Comparison of ENCODE assay signal across 8 cellular contexts in the genomic region with DNA sequence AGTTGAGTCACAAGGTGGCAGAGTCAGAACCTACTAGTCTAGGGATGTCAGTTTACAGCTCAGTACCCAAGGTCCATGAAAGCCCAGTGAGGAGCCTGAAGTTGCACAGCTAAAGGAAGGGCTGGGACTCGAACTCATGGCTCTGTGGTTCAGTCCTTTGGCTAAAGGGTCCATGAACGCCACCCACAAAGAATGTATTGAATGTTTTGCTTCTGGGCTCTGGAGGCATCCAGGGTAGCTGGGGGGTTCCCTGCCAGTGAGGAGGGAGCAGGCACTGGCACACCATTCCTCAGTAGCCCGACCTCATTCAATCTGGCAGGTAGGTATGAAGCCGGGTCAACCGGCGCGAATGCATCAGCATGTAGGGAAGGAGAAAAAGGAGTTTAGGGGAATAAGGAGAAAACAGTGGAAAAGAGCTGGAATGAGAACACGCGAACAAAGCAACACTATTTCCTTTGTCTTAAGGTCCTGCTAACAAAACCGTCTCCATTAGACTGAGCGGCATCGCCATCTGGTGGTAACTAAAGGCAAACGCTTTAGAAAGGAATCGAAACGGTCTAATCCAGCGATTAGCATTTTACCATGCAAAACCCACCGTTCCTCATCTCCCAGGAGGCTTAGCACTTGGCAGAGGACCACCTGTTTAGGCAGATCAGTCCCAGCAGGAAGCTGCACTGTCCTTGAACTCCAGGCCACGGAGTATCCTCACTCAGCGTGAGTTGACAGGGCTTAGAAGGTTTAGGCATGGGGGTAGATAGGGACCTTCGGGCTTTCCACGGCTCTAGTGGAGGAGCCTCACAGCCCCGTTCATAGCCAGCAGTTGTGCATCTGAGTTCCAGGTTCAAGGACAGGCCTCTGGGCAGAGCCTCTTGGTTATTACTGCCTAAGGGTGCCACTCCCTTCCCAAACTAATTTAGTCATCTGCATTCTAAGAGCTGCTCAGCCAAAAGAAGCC.
A peak's percentile ranks its signal among the peaks of the same experiment; 100 is the strongest.
DNase-seq lines count a peak whose midpoint lies in the region; ATAC-seq, FAIRE-seq and TF ChIP-seq lines count a peak whose summit lies in the region.

No MANE protein-coding gene starts in this region.

- peak; percentile 76 for FAIRE-seq in islet of Langerhans (lab: Jason Lieb, UNC)

- TF ChIP-seq CTCF in VCaP (conservative IDR thresholded peaks at IDR 0.05) = peak; percentile 92

- DNase-seq in SIG-M5 treated with dmso at 0.1 percent for 504 hours (lab: John Stamatoyannopoulos, UW; ENCODE audit: unreplicated experiment) (peak; percentile 72), SIG-M5 (lab: John Stamatoyannopoulos, UW) (no peak), NCI-H2107 treated with DMSO at 0.1 percent for 48 hours (lab: John Stamatoyannopoulos, UW; ENCODE audit: unreplicated experiment) (peak; percentile 94)
- DNase-seq in central memory CD4-positive, alpha-beta T cell = peak; percentile 41
- peak; percentile 38 for DNase-seq in stimulated activated CD4-positive, alpha-beta T cell treated with anti-CD3 and anti-CD28 coated beads, Interleukin-12 subunit alpha, Interleukin-12 subunit beta, amount 100 ng/mL, for 4 hours

- no peak for ATAC-seq in GM18502 (IDR thresholded peaks at IDR 0.05; ENCODE audit: poor library complexity, unreplicated experiment)

- H3K27ac ChIP-seq in VCaP = peak overlapping the region; percentile 62
